ENCODE assay signal across 12 cellular contexts in genomic region chr7:120838281-120838682, GRCh38. TPM values are rescaled to one million over a fixed set of nuclear protein-coding genes. Genes with fewer than 3 reads are reported as not detected.
DNase-seq lines count a peak whose midpoint lies in the region; ATAC-seq and TF ChIP-seq lines count a peak whose summit lies in the region.
"Had no signal": no experiment of that assay in that cellular context is flagged by ENCODE, and none has a peak within 500 bp of the region (broad histone marks: within the 10 kb centered on the region; RNA-seq: fewer than 3 reads in every experiment).

No MANE protein-coding gene starts in this region.

- no peaks in the 10 kb centered on the region for H3K9me3 Mint-ChIP-seq in activated T-helper 1 cell treated with anti-CD3 and anti-CD28 coated beads, Interleukin-12 subunit alpha, Interleukin-12 subunit beta, Interleukin-2, Interleukin-4 antibody, amounts not matched to agents 30 ng/mL and 10 ng/mL and 1 ng/mL, durations not matched to agents 14 hours and 24 hours and 36 hours
- H3K9me3 Mint-ChIP-seq: natural killer cell treated with Interleukin-12 subunit alpha and Interleukin-12 subunit beta and Interleukin-15 and Interleukin-18, amount 100 ng/mL, for 72 hours had no signal

- H3K27ac Mint-ChIP-seq in activated T-helper 1 cell treated with anti-CD3 and anti-CD28 coated beads, Interleukin-12 subunit alpha, Interleukin-12 subunit beta, Interleukin-2, Interleukin-4 antibody, amounts not matched to agents 30 ng/mL and 10 ng/mL and 1 ng/mL, durations not matched to agents 14 hours and 24 hours and 36 hours = no peak overlapping the region
- H3K27ac Mint-ChIP-seq: natural killer cell treated with Interleukin-12 subunit alpha and Interleukin-12 subunit beta and Interleukin-15 and Interleukin-18, amount 100 ng/mL, for 72 hours had no signal

- H3K4me3 ChIP-seq in H7 (ENCODE audit: insufficient read depth, low read depth, low read length) (no peak overlapping the region), BE2C (ENCODE audit: low read depth, low read length) (no peak overlapping the region)
- H3K4me3 ChIP-seq: PC-9 had no signal

- H3K36me3 ChIP-seq in H7 (replicated peaks; ENCODE audit: control insufficient read depth, insufficient read depth, low read length) (no peaks in the 10 kb centered on the region), BE2C (no peaks in the 10 kb centered on the region)

- DNase-seq in GM10266 (ENCODE audit: extremely low spot score) (peak; percentile 16), OCI-M1 (lab: John Stamatoyannopoulos, UW) (no peak), H7 (no peak), BE2C (no peak)
- no peak for DNase-seq in activated T-helper 1 cell treated with anti-CD3 and anti-CD28 coated beads, Interleukin-12 subunit alpha, Interleukin-12 subunit beta, Interleukin-2, Interleukin-4 antibody, amounts not matched to agents 30 ng/mL and 10 ng/mL and 1 ng/mL, durations not matched to agents 14 hours and 24 hours and 36 hours (ENCODE audit: low spot score)
- DNase-seq: activated T-cell treated with anti-CD3 and anti-CD28 coated beads, Interleukin-2, amount 50 U/mL, for 1 hour; PC-9; T-helper 9 cell had no signal

- no peaks in the 10 kb centered on the region for H3K9me3 ChIP-seq in BE2C

- H3K4me1 Mint-ChIP-seq in activated T-helper 1 cell treated with anti-CD3 and anti-CD28 coated beads, Interleukin-12 subunit alpha, Interleukin-12 subunit beta, Interleukin-2, Interleukin-4 antibody, amounts not matched to agents 30 ng/mL and 10 ng/mL and 1 ng/mL, durations not matched to agents 14 hours and 24 hours and 36 hours (ENCODE audit: low read depth) = no peaks in the 10 kb centered on the region

- TF ChIP-seq CTCF in GM10266 (IDR thresholded peaks at IDR 0.05; ENCODE audit: control insufficient read depth, insufficient read depth, low read depth, missing control alignments) (no peak), BE2C (IDR thresholded peaks at IDR 0.05; ENCODE audit: low read depth, low read length) (no peak)

- no peak overlapping the region for H3K4me3 Mint-ChIP-seq in activated T-helper 1 cell treated with anti-CD3 and anti-CD28 coated beads, Interleukin-12 subunit alpha, Interleukin-12 subunit beta, Interleukin-2, Interleukin-4 antibody, amounts not matched to agents 30 ng/mL and 10 ng/mL and 1 ng/mL, durations not matched to agents 14 hours and 24 hours and 36 hours
- H3K4me3 Mint-ChIP-seq: natural killer cell treated with Interleukin-12 subunit alpha and Interleukin-12 subunit beta and Interleukin-15 and Interleukin-18, amount 100 ng/mL, for 72 hours had no signal

- intact Hi-C loops in activated T-helper 1 cell treated with anti-CD3 and anti-CD28 coated beads, Interleukin-12 subunit alpha, Interleukin-12 subunit beta, Interleukin-2, Interleukin-4 antibody, amounts not matched to agents 30 ng/mL and 10 ng/mL and 1 ng/mL, durations not matched to agents 14 hours and 24 hours and 36 hours (cut with micrococcal nuclease) = no loop called here

- H3K4me1 ChIP-seq in BE2C = no peaks in the 10 kb centered on the region

- no peaks in the 10 kb centered on the region for H3K27me3 Mint-ChIP-seq in activated T-helper 1 cell treated with anti-CD3 and anti-CD28 coated beads, Interleukin-12 subunit alpha, Interleukin-12 subunit beta, Interleukin-2, Interleukin-4 antibody, amounts not matched to agents 30 ng/mL and 10 ng/mL and 1 ng/mL, durations not matched to agents 14 hours and 24 hours and 36 hours (ENCODE audit: insufficient read depth)

- ATAC-seq in GM19372 (IDR thresholded peaks at IDR 0.05; ENCODE audit: low read depth, unreplicated experiment) (peak; percentile 72), HG02642 (IDR thresholded peaks at IDR 0.05; ENCODE audit: poor library complexity, unreplicated experiment) (peak; percentile 67), HG03442 (IDR thresholded peaks at IDR 0.05; ENCODE audit: unreplicated experiment) (peak; percentile 72)
- ATAC-seq: natural killer cell treated with Interleukin-12 subunit alpha and Interleukin-12 subunit beta and Interleukin-15 and Interleukin-18, amount 100 ng/mL, for 72 hours had no signal

- no peaks in the 10 kb centered on the region for H3K27me3 ChIP-seq in H7 (ENCODE audit: control insufficient read depth, insufficient read depth, low read length)
- no peaks in the 10 kb centered on the region for H3K27me3 ChIP-seq in BE2C

- no peaks in the 10 kb centered on the region for H3K36me3 Mint-ChIP-seq in activated T-helper 1 cell treated with anti-CD3 and anti-CD28 coated beads, Interleukin-12 subunit alpha, Interleukin-12 subunit beta, Interleukin-2, Interleukin-4 antibody, amounts not matched to agents 30 ng/mL and 10 ng/mL and 1 ng/mL, durations not matched to agents 14 hours and 24 hours and 36 hours (ENCODE audit: low read depth)
- H3K36me3 Mint-ChIP-seq: natural killer cell treated with Interleukin-12 subunit alpha and Interleukin-12 subunit beta and Interleukin-15 and Interleukin-18, amount 100 ng/mL, for 72 hours had no signal

RNA-seq across cellular contexts. Expression of gene TSPAN12, which starts 19.7 kb away (rescaled TPM):
- total RNA-seq in H7 (2014; rRNA removed; shearing (Covaris generic)) = 19.5 and 26.5 TPM in 2 replicates
- not detected in 2 replicates for total RNA-seq in activated T-helper 1 cell treated with anti-CD3 and anti-CD28 coated beads, Interleukin-12 subunit alpha, Interleukin-12 subunit beta, Interleukin-2, Interleukin-4 antibody, amounts not matched to agents 30 ng/mL and 10 ng/mL and 1 ng/mL, durations not matched to agents 14 hours and 24 hours and 36 hours
- not detected for polyA plus RNA-seq in BE2C (2012; ENCODE audit: insufficient read depth, insufficient read length, low read depth)
- total RNA-seq: natural killer cell treated with Interleukin-12 subunit alpha and Interleukin-12 subunit beta and Interleukin-15 and Interleukin-18, amount 100 ng/mL, for 72 hours had no signal

Comparison
In these comparisons a context has a peak if more than half of its experiments do, and no peak if none do; other contexts are left out.
1. RNA of gene TSPAN12, which starts 19.7 kb away (total RNA-seq): 19.5 to 26.5 TPM in H7; not detected in activated T-helper 1 cell treated with anti-CD3 and anti-CD28 coated beads, Interleukin-12 subunit alpha, Interleukin-12 subunit beta, Interleukin-2, Interleukin-4 antibody, amounts not matched to agents 30 ng/mL and 10 ng/mL and 1 ng/mL, durations not matched to agents 14 hours and 24 hours and 36 hours; every median in the first group is over 10 times any median in the second.
2. Peak in every context shown above with its lines, with median percentiles within 50 percentile points of each other: ATAC-seq.